In genomic region chr22:32854351-32854804, GRCh38 we compare ENCODE assay signal across 22 cellular contexts. TPM values are rescaled to one million over a fixed set of nuclear protein-coding genes. Genes with fewer than 3 reads are reported as not detected.
A peak's percentile ranks its signal among the peaks of the same experiment; 100 is the strongest.
DNase-seq lines count a peak whose midpoint lies in the region; ATAC-seq, FAIRE-seq and TF ChIP-seq lines count a peak whose summit lies in the region.
"Had no signal": no experiment of that assay in that cellular context is flagged by ENCODE, and none has a peak within 500 bp of the region (broad histone marks: within the 10 kb centered on the region; RNA-seq: fewer than 3 reads in every experiment).

No MANE protein-coding gene starts in this region.

- no peaks in the 10 kb centered on the region for H3K9me1 ChIP-seq in K562 (ENCODE audit: control insufficient read depth, insufficient read depth, low read length)

- POLR2A ChIA-PET in K562 (lab: Yijun Ruan, JAX), result no interaction called here

- CTCF ChIA-PET in K562 (lab: Yijun Ruan, JAX; ENCODE audit: low intra/inter-chr PET ratio), result no interaction called here

- H3K27ac ChIP-seq in K562 (ENCODE audit: extremely low read depth, low read depth, low read length), result no peak overlapping the region
- H3K27ac ChIP-seq in heart left ventricle, result peak overlapping the region in 8 of 12 donors; percentile 42 to 94 (median 82)
- peak overlapping the region; percentile 19 to 81 for H3K27ac ChIP-seq in thoracic aorta
- H3K27ac ChIP-seq in Karpas-422 (ENCODE audit: low read length), result no peak overlapping the region
- H3K27ac ChIP-seq: body of pancreas had no signal

- BruUV-seq in K562 (replicated peaks; lab: Mats Ljungman, UMichigan), result no TSS peak

- no peaks in the 10 kb centered on the region for H3K9me3 ChIP-seq in K562 (replicated peaks; ENCODE audit: control insufficient read depth, insufficient read depth, low read depth, low read length)
- H3K9me3 ChIP-seq in heart left ventricle, result no peaks in the 10 kb centered on the region
- H3K9me3 ChIP-seq in thoracic aorta, result no peaks in the 10 kb centered on the region
- no peaks in the 10 kb centered on the region for H3K9me3 ChIP-seq in Karpas-422 (ENCODE audit: low read length)
- H3K9me3 ChIP-seq: body of pancreas had no signal

- no peak for DNase-seq in K562 (ENCODE audit: extremely low read depth in 1 of 4, low spot score in 3 of 4)
- DNase-seq in heart left ventricle, result peak in 1 of 5 donors; percentile 62
- peak; percentile 58 for DNase-seq in midbrain (lab: John Stamatoyannopoulos, UW)
- DNase-seq in thoracic aorta (ENCODE audit: low spot score), result no peak
- no peak for DNase-seq in Karpas-422
- no peak for DNase-seq in activated CD4-positive, alpha-beta T cell treated with anti-CD3 and anti-CD28 coated beads for 48 hours
- DNase-seq: activated CD4-positive, alpha-beta T cell treated with anti-CD3 and anti-CD28 coated beads for 36 hours; activated naive CD8-positive, alpha-beta T cell treated with anti-CD3 and anti-CD28 coated beads, Interleukin-2, amount 10 ng/mL, durations not matched to agents 7 days and 5 days; body of pancreas; CD8-positive, alpha-beta memory T cell; DMS53; GF-D8; mesendoderm; NCI-H748 treated with DMSO at 0.1 percent for 48 hours; SIG-M5; stimulated activated CD4-positive, alpha-beta T cell treated with anti-CD3 and anti-CD28 coated beads, Interleukin-2, amount 100 ng/mL, for 48 hours had no signal

- H3K4me1 ChIP-seq in K562 (replicated peaks in 1 of 2; ENCODE audit: control insufficient read depth in 2 of 2, insufficient read depth in 2 of 2, low read length in 2 of 2) (peaks cover 4 to 10% of the 10 kb centered on the region in 2 experiments; a peak in 3 of 5 replicates), heart left ventricle (peaks cover 24 to 89% (median 55%) of the 10 kb centered on the region in 12 donors), thoracic aorta (ENCODE audit: control insufficient read depth in 1 of 2, low read depth in 2 of 2) (peaks cover 34 to 59% of the 10 kb centered on the region in 2 donors), Karpas-422 (ENCODE audit: low read length) (peaks cover 45% of the 10 kb centered on the region)
- H3K4me1 ChIP-seq: body of pancreas had no signal

- no peak overlapping the region for H3K4me3 ChIP-seq in K562
- H3K4me3 ChIP-seq in heart left ventricle, result no peak overlapping the region
- no peak overlapping the region for H3K4me3 ChIP-seq in thoracic aorta
- H3K4me3 ChIP-seq in Karpas-422 (ENCODE audit: low read length), result no peak overlapping the region
- H3K4me3 ChIP-seq: body of pancreas, GM23338, skin epidermis had no signal

- no peak for TF ChIP-seq RAD21 in K562 (CRISPR knock-in tag; conservative IDR thresholded peaks at IDR 0.05 in 1 of 2, IDR thresholded peaks at IDR 0.05 in 1 of 2)

- FAIRE-seq in K562 (lab: Jason Lieb, UNC), result no peak
- FAIRE-seq: colon, keratinocyte had no signal

- no peak for TF ChIP-seq EP300 in K562 (IDR thresholded peaks at IDR 0.05; ENCODE audit: low read length)

- intact Hi-C loops in K562 (cut with micrococcal nuclease) (no loop called here), heart left ventricle (cut with DNase I) (loop anchor here in 5 of 10 donors (2.0 to 5.0 kb wide), 2 partner anchors 26 to 52 kb away; partner anchors contain the start of gene TIMP3 (in 4 of the 5))

- TF ChIP-seq CTCF in K562 (IDR thresholded peaks at IDR 0.05 in 2 of 3, conservative IDR thresholded peaks at IDR 0.05 in 1 of 3; ENCODE audit: insufficient read depth in 2 of 3, low read depth in 1 of 3, low read length in 3 of 3), result no peak
- TF ChIP-seq CTCF in heart left ventricle (IDR thresholded peaks at IDR 0.05), result no peak
- TF ChIP-seq CTCF in thoracic aorta (IDR thresholded peaks at IDR 0.05), result no peak

- H4K20me1 ChIP-seq in K562 (replicated peaks; ENCODE audit: control insufficient read depth, insufficient read depth, low read length) (no peaks in the 10 kb centered on the region), Karpas-422 (ENCODE audit: insufficient read depth, low read depth, low read length) (peaks cover 2% of the 10 kb centered on the region; the same call in 1 of the 2 replicates)

- no peaks in the 10 kb centered on the region for H3K79me2 ChIP-seq in K562 (ENCODE audit: control insufficient read depth, insufficient read depth, low read length)
- no peaks in the 10 kb centered on the region for H3K79me2 ChIP-seq in Karpas-422 (ENCODE audit: low read length)

- in situ Hi-C loops in K562 (cut with MboI), result no loop called here

- TF ChIP-seq POLR2A in K562 (conservative IDR thresholded peaks at IDR 0.05) (no peak), heart left ventricle (IDR thresholded peaks at IDR 0.05) (no peak)

- no peak overlapping the region for H3K9ac ChIP-seq in K562 (ENCODE audit: insufficient read depth in 1 of 2, low read depth in 2 of 2, low read length in 2 of 2)
- no peak overlapping the region for H3K9ac ChIP-seq in Karpas-422 (ENCODE audit: low read length)

- H3K9me2 ChIP-seq in Karpas-422 (replicated peaks; ENCODE audit: insufficient read depth, low read length), result no peaks in the 10 kb centered on the region

- H3K36me3 ChIP-seq in K562 (ENCODE audit: control insufficient read depth, insufficient read depth, low read length) (no peaks in the 10 kb centered on the region), heart left ventricle (peaks cover 0 to 80% (median 65%) of the 10 kb centered on the region in 9 donors), thoracic aorta (peaks cover 27% of the 10 kb centered on the region), Karpas-422 (ENCODE audit: insufficient read depth, low read length) (no peaks in the 10 kb centered on the region)

- ATAC-seq in K562 (no peak), heart left ventricle (peak in 1 of 4 donors; percentile 1), thoracic aorta (ENCODE audit: insufficient number of reproducible peaks, low FRiP score, low read depth) (no peak), HG02642 (IDR thresholded peaks at IDR 0.05; ENCODE audit: poor library complexity, unreplicated experiment) (no peak), GM18517 (IDR thresholded peaks at IDR 0.05; ENCODE audit: unreplicated experiment) (no peak)
- ATAC-seq: activated CD4-positive, alpha-beta T cell treated with anti-CD3 and anti-CD28 coated beads for 36 hours; body of pancreas; GM23338 had no signal

- H3K27me3 ChIP-seq in K562 (ENCODE audit: control insufficient read depth in 2 of 2, insufficient read depth in 2 of 2, low read length in 2 of 2), result peaks cover 0 to 17% of the 10 kb centered on the region in 2 experiments; a peak in 2 of 5 replicates
- H3K27me3 ChIP-seq in heart left ventricle, result no peaks in the 10 kb centered on the region
- H3K27me3 ChIP-seq in thoracic aorta (replicated peaks; ENCODE audit: insufficient read depth), result no peaks in the 10 kb centered on the region
- no peaks in the 10 kb centered on the region for H3K27me3 ChIP-seq in Karpas-422 (ENCODE audit: low read length)
- H3K27me3 ChIP-seq: body of pancreas had no signal

- WGBS in K562 (ENCODE audit: insufficient coverage, low coverage, missing lambda C conversion rate), result 50% methylated on average over 14 of the region's 14 CpGs
- WGBS in heart left ventricle, 4 donors, result 69 to 79% (median 71%) methylated on average over 13 to 14 of the region's 14 CpGs

- peak overlapping the region; percentile 23; the same call in 1 of the 2 replicates for H2AFZ ChIP-seq in K562 (ENCODE audit: low read depth, low read length)
- no peak overlapping the region for H2AFZ ChIP-seq in Karpas-422 (ENCODE audit: low read length)
- H2AFZ ChIP-seq: GM23338 had no signal

- H3K4me2 ChIP-seq in K562 (ENCODE audit: insufficient read depth, low read length) (no peak overlapping the region), Karpas-422 (ENCODE audit: low read depth, low read length, poor library complexity, severe bottlenecking) (no peak overlapping the region)
- H3K4me2 ChIP-seq: GM23338 had no signal

TF ChIP-seq in K562, 482 proteins besides CTCF, POLR2A, EP300 and RAD21 (continues in another document):
- no peak for TF ChIP-seq ZNF24 (IDR thresholded peaks at IDR 0.05)

RNA-seq across cellular contexts. Expression of gene TIMP3, which starts 52.9 kb away (rescaled TPM):
- 0.21 and 0.25 TPM in 2 replicates for total RNA-seq in K562 (2011; cell fraction: chromatin; rRNA removed; ENCODE audit: low replicate concordance)
- 0.13 and 0.50 TPM in 2 replicates for total RNA-seq in K562 (2011; cell fraction: nucleolus; rRNA removed)
- total RNA-seq in K562 (2011; cell fraction: nucleoplasm; rRNA removed), result 0.29 and 0.84 TPM in 2 replicates
- total RNA-seq in K562 (2014; rRNA removed), result 0.14 and 0.16 TPM in 2 replicates
- total RNA-seq in K562 (2014; rRNA removed; fragmentation: Illumina TruSeq; extraction: Trizol), result 0.18 and 0.19 TPM in 2 replicates
- total RNA-seq in K562 (2015; rRNA removed; fragmentation: Illumina TruSeq; extraction: Trizol), result 0.07 and 0.15 TPM in 2 replicates
- total RNA-seq in K562 (2021), result 0.73 and 0.89 TPM in 2 replicates
- 0.20 and 0.24 TPM in 2 replicates for polyA plus RNA-seq in K562 (2011; rRNA removed)
- polyA plus RNA-seq in K562 (2011; cell fraction: cytosol; rRNA removed), result 0.12 and 0.22 TPM in 2 replicates
- polyA plus RNA-seq in K562 (2011; cell fraction: nucleus; rRNA removed), result 0.09 and 0.10 TPM in 2 replicates
- 0.74 and 1.3 TPM in 2 replicates for polyA plus RNA-seq in K562 (2012)
- 0.25 and 0.28 TPM in 2 replicates for polyA plus RNA-seq in K562 (2014; fragmentation: Illumina TruSeq; extraction: Trizol)
- polyA plus RNA-seq in K562 (2014; fragmentation: Nextera tagmentation; extraction: Ambion mirVana), result under 1 TPM; 0.10 to 0.20 TPM
- 0.07 and 0.20 TPM in 2 replicates for polyA plus RNA-seq in K562 (2014; rRNA removed)
- polyA minus RNA-seq in K562 (2011; rRNA and poly(A)+ RNA removed), result 0.28 and 0.30 TPM in 2 replicates
- polyA minus RNA-seq in K562 (2011; cell fraction: cytosol; rRNA and poly(A)+ RNA removed), result 0.19 and 0.36 TPM in 2 replicates
- polyA minus RNA-seq in K562 (2011; cell fraction: nucleus; rRNA and poly(A)+ RNA removed), result 0.11 and 0.13 TPM in 2 replicates
- total RNA-seq in heart left ventricle, result 100 to 1,000 TPM; 121 to 629 (median 187) TPM
- 100 to 1,000 TPM; 112 to 137 TPM for polyA plus RNA-seq in heart left ventricle
- 100 to 1,000 TPM; 471 to 756 TPM for total RNA-seq in thoracic aorta
- total RNA-seq in Karpas-422 (2014; rRNA removed; shearing (Covaris generic); ENCODE audit: low replicate concordance), result not detected in 2 replicates
- total RNA-seq: activated CD4-positive, alpha-beta T cell treated with anti-CD3 and anti-CD28 coated beads for 36 hours had no signal
- polyA plus RNA-seq: CD8-positive, alpha-beta memory T cell had no signal

Comparison
In these comparisons a context has a peak if more than half of its experiments do, and no peak if none do; other contexts are left out.
1. H3K27ac ChIP-seq: peak in heart left ventricle (8 of 12) and thoracic aorta (2 of 2); none in K562 (single experiment) and Karpas-422 (single experiment).
2. RNA of gene TIMP3, which starts 52.9 kb away (total RNA-seq): 471 to 756 TPM in thoracic aorta and 121 to 629 TPM in heart left ventricle; 0.07 to 0.89 TPM in K562 and not detected in Karpas-422; every median in the first group is over 10 times any median in the second.